In the genomic region with DNA sequence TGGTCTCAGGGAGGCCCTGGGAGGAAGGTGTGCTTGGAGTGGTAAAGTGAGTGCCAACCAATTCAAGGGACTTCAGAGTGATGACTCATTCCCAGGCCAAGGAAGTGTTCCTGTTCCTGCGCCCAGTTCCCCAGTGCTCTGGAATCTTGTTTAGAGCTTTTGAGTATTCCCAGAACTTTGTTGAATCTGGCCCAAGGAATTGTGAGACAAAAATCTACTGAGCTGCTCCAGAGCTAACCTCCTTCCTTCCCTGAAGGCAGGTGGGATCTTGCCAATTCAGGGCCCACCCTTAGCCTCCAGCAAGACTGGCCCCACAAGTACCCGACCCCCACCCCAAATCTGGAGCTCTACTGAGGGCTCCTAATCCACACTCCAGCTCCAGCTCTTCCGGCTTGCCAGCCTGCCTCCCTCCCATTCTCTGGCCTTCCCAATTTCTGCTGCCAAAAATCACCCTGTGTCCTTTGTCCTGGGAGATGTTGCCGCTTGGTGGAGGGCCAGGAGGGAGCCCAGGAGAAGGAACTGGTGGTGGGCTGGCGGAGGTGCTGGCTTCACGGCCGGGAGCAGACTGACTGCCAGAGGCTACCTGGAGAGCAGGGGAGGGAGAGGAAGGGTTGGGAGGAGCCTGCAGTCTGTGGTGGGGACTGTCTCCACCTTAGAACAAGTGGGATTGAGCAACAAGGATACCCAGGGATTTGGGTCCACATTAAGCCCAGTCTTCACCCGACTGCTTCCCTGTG, we compare ENCODE assay signal across 8 cellular contexts. TPM values are rescaled to one million over a fixed set of nuclear protein-coding genes. Genes with fewer than 3 reads are reported as not detected.
A peak's percentile ranks its signal among the peaks of the same experiment; 100 is the strongest.
DNase-seq lines count a peak whose midpoint lies in the region; ATAC-seq and TF ChIP-seq lines count a peak whose summit lies in the region.

No MANE protein-coding gene starts in this region.

- H3K4me3 ChIP-seq in GM23338 = peak overlapping the region; percentile 84
- H3K4me3 ChIP-seq in WERI-Rb-1 (ENCODE audit: low read depth, low read length) = no peak overlapping the region
- peak overlapping the region; percentile 72 for H3K4me3 ChIP-seq in fibroblast of the aortic adventitia (ENCODE audit: low read depth, low read length)

- DNase-seq in GM23338 (ENCODE audit: low spot score) (peak; percentile 91), WERI-Rb-1 (no peak), fibroblast of the aortic adventitia (ENCODE audit: low read depth) (peak; percentile 97), naive B cell (no peak), T-helper 9 cell (no peak)
- DNase-seq in activated CD8-positive, alpha-beta memory T cell treated with anti-CD3 and anti-CD28 coated beads, Interleukin-2, amount 50 U/mL, for 48 hours = no peak

- H3K27ac ChIP-seq in 22Rv1 = peak overlapping the region; percentile 100
- peak overlapping the region; percentile 100 for H3K27ac ChIP-seq in GM23338 (ENCODE audit: low read depth)
- peak overlapping the region; percentile 68 for H3K27ac ChIP-seq in WERI-Rb-1

- ATAC-seq in GM23338 (peak; percentile 39), naive B cell (ENCODE audit: low read depth in 2 of 2) (no peak), HG03342 (IDR thresholded peaks at IDR 0.05; ENCODE audit: unreplicated experiment) (no peak)

- no peaks in the 10 kb centered on the region for H3K9me3 ChIP-seq in WERI-Rb-1 (ENCODE audit: severe bottlenecking)

- H3K9me3 Mint-ChIP-seq in GM23338 = no peaks in the 10 kb centered on the region; the same call in 1 of the 3 replicates
- H3K9me3 Mint-ChIP-seq in naive B cell = no peaks in the 10 kb centered on the region

- peak overlapping the region; percentile 86 for H3K4me2 ChIP-seq in GM23338

- peaks cover 10% of the 10 kb centered on the region for H4K20me1 ChIP-seq in GM23338 (replicated peaks; ENCODE audit: insufficient read depth)

- H3K27me3 ChIP-seq in GM23338 (ENCODE audit: insufficient read depth) (no peaks in the 10 kb centered on the region), WERI-Rb-1 (ENCODE audit: insufficient read depth, low read depth, severe bottlenecking) (no peaks in the 10 kb centered on the region)

- peaks cover 24% of the 10 kb centered on the region for H3F3A ChIP-seq in GM23338 (replicated peaks; ENCODE audit: low read depth)

- H3K36me3 Mint-ChIP-seq in GM23338 (ENCODE audit: low read depth) (peaks cover 36% of the 10 kb centered on the region), naive B cell (no peaks in the 10 kb centered on the region)

- peaks cover 46% of the 10 kb centered on the region for H3K4me1 ChIP-seq in GM23338 (ENCODE audit: insufficient read depth)

- peaks cover 30% of the 10 kb centered on the region for H3K79me2 ChIP-seq in GM23338 (replicated peaks; ENCODE audit: insufficient read depth)

- H3K27me3 Mint-ChIP-seq in GM23338 (ENCODE audit: insufficient read depth, low read depth, poor library complexity) = peaks cover 37% of the 10 kb centered on the region
- no peaks in the 10 kb centered on the region for H3K27me3 Mint-ChIP-seq in naive B cell

- no peaks in the 10 kb centered on the region for H3K9me2 ChIP-seq in GM23338 (ENCODE audit: insufficient read depth)

- H3K4me3 Mint-ChIP-seq in GM23338 = peak overlapping the region; percentile 81
- H3K4me3 Mint-ChIP-seq in naive B cell = peak overlapping the region; percentile 51 to 97 (median 76)

- TF ChIP-seq CTCF in 22Rv1 (IDR thresholded peaks at IDR 0.05) (peak; percentile 17; the same call in 1 of the 2 replicates), GM23338 (conservative IDR thresholded peaks at IDR 0.05; ENCODE audit: low read depth in 2 of 2) (no peak), WERI-Rb-1 (IDR thresholded peaks at IDR 0.05; ENCODE audit: low read depth, low read length) (no peak), fibroblast of the aortic adventitia (IDR thresholded peaks at IDR 0.05; ENCODE audit: insufficient read depth, low read length) (no peak)

- H3K4me1 Mint-ChIP-seq in GM23338 (peaks cover 58% of the 10 kb centered on the region), naive B cell (peaks cover 66 to 72% (median 71%) of the 10 kb centered on the region in 3 donors)

- H3K36me3 ChIP-seq in GM23338 (ENCODE audit: insufficient read depth) (no peaks in the 10 kb centered on the region; the same call in 1 of the 2 replicates), WERI-Rb-1 (peaks cover 44% of the 10 kb centered on the region)

- no peak overlapping the region; the same call in 1 of the 2 replicates for H2AFZ ChIP-seq in GM23338

- H3K27ac Mint-ChIP-seq in GM23338 (peak overlapping the region; percentile 97), naive B cell (peak overlapping the region in 2 of 6 donors; percentile 11 to 84)

TF ChIP-seq in GM23338, 12 proteins besides CTCF, POLR2A, EP300 and RAD21:
- no peak for TF ChIP-seq REST (IDR thresholded peaks at IDR 0.05; ENCODE audit: unreplicated experiment)
- 0 out of 2 replicates have a peak, but pooled peaks have one; percentile 2 for TF ChIP-seq CREB1 (CRISPR knock-in tag; IDR thresholded peaks at IDR 0.05; ENCODE audit: low read depth)
- TF ChIP-seq POLR2AphosphoS5 (IDR thresholded peaks at IDR 0.05; ENCODE audit: low read depth) = peak; percentile 73

RNA-seq across cellular contexts. Expression of gene ATN1, which starts 2.0 kb away (rescaled TPM):
- 49.6 and 52.8 TPM in 2 replicates for total RNA-seq in GM23338 (2014; rRNA removed; shearing (Covaris generic))
- 27.2 and 29.5 TPM in 2 replicates for polyA plus RNA-seq in GM23338 (2016; fragmentation: Nextera tagmentation; extraction: Ambion mirVana)
- 13.6 and 13.8 TPM in 2 replicates for total RNA-seq in fibroblast of the aortic adventitia (ENCODE audit: low replicate concordance)
- polyA plus RNA-seq in naive B cell (ENCODE audit: low read depth in 6 of 6) = 1 to 10 TPM in 3 of 6 donors, under 1 TPM in 2, not detected in 1; 0.57 to 2.2 (median 1.1) TPM

RNA-seq across cellular contexts. Expression of gene ENO2, which starts 11.3 kb away (rescaled TPM):
- total RNA-seq in GM23338 (2014; rRNA removed; shearing (Covaris generic)) = 50.8 and 53.5 TPM in 2 replicates
- polyA plus RNA-seq in GM23338 (2016; fragmentation: Nextera tagmentation; extraction: Ambion mirVana) = 43.5 and 50.0 TPM in 2 replicates
- total RNA-seq in fibroblast of the aortic adventitia (ENCODE audit: low replicate concordance) = 8.7 and 12.7 TPM in 2 replicates
- 1 to 10 TPM; 3.8 to 8.4 (median 5.9) TPM for polyA plus RNA-seq in naive B cell (ENCODE audit: low read depth in 6 of 6)

RNA-seq across cellular contexts. Expression of gene RNU7-1, which starts 17.9 kb away (rescaled TPM):
- not detected in 2 replicates for total RNA-seq in GM23338 (2014; rRNA removed; shearing (Covaris generic))
- not detected in 2 replicates for polyA plus RNA-seq in GM23338 (2016; fragmentation: Nextera tagmentation; extraction: Ambion mirVana)
- total RNA-seq in fibroblast of the aortic adventitia (ENCODE audit: low replicate concordance) = not detected in 2 replicates
- not detected for polyA plus RNA-seq in naive B cell (ENCODE audit: low read depth in 6 of 6)

RNA-seq across cellular contexts. Expression of gene C12orf57, which starts 18.1 kb away (rescaled TPM):
- total RNA-seq in GM23338 (2014; rRNA removed; shearing (Covaris generic)) = 186 and 204 TPM in 2 replicates
- polyA plus RNA-seq in GM23338 (2016; fragmentation: Nextera tagmentation; extraction: Ambion mirVana) (262 and 285 TPM in 2 replicates), naive B cell (ENCODE audit: low read depth in 6 of 6) (100 to 1,000 TPM; 126 to 211 (median 194) TPM)
- 100 and 156 TPM in 2 replicates for total RNA-seq in fibroblast of the aortic adventitia (ENCODE audit: low replicate concordance)

RNA-seq across cellular contexts. Expression of gene LRRC23, which starts 21.1 kb away (rescaled TPM):
- total RNA-seq in GM23338 (2014; rRNA removed; shearing (Covaris generic)) = 2.5 and 9.1 TPM in 2 replicates
- 2.4 and 2.9 TPM in 2 replicates for polyA plus RNA-seq in GM23338 (2016; fragmentation: Nextera tagmentation; extraction: Ambion mirVana)
- total RNA-seq in fibroblast of the aortic adventitia (ENCODE audit: low replicate concordance) = 7.0 and 62.6 TPM in 2 replicates
- polyA plus RNA-seq in naive B cell (ENCODE audit: low read depth in 6 of 6) = 1 to 10 TPM; 4.1 to 8.7 (median 7.1) TPM

Comparison
In these comparisons a context has a peak if more than half of its experiments do, and no peak if none do; other contexts are left out.
1. DNase-seq: peak in GM23338 (single experiment) and fibroblast of the aortic adventitia (single experiment); none in WERI-Rb-1 (single experiment), naive B cell (single experiment), T-helper 9 cell (single experiment) and activated CD8-positive, alpha-beta memory T cell treated with anti-CD3 and anti-CD28 coated beads, Interleukin-2, amount 50 U/mL, for 48 hours (single experiment).
2. Peak in every context shown above with its lines, with median percentiles within 50 percentile points of each other: H3K27ac ChIP-seq.